In the genomic region with DNA sequence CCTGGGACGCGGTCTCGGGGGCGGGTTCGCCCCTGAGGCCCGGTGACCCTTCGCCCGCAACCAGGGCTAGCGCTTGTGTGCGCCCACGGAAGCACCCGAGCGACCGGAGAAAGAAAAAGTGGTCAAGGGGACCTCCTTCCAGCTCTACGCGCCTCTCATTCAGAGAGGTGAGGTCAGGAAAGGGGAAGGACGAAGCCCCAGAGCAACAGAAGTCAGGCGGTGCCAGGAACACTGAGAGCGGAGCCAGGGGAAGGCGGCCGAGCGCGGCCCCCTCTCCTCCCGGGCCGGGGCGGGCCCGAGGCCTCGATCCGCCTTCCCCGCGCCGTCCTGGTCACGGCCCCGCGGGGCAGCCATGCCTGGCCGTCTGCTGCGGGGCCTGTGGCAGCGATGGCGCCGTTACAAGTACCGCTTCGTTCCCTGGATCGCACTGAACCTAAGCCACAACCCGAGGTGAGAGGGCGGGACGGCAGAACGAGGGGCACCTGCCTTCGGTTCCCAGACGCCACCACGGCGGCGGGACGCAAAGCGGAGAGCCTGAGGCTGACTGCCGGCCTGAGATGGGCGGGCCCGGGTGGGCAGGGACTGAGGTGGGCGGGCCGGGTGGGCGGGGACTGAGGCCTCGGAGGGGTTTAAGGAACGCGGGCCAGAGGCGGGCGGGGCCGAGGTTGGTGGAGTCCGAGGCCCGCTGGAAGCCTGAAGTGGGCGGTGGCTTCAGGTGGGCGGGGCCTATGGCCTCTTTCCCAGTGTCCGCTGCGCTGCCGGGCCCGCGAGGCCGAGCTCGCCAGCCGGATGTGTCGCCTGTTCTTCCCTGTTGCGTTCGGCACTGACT, we compare ENCODE assay signal across 1 cellular context.
TF ChIP-seq lines count a peak whose summit lies in the region.

A gene with protein sequence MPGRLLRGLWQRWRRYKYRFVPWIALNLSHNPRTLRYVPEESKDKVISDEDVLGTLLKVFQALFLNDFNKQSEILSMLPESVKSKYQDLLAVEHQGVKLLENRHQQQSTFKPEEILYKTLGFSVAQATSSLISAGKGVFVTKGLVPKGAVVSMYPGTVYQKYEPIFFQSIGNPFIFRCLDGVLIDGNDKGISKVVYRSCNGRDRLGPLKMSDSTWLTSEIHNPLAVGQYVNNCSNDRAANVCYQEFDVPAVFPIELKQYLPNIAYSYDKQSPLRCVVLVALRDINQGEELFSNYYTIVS (plus strand): TSS at position 303 of the 829 bp plus-strand sequence. CDS start 50 bp downstream, at position 353.

TF ChIP-seq in HepG2, 621 proteins besides CTCF, POLR2A, EP300 and RAD21 (continued from another document and continues in another):
- TF ChIP-seq, protein P1, sequence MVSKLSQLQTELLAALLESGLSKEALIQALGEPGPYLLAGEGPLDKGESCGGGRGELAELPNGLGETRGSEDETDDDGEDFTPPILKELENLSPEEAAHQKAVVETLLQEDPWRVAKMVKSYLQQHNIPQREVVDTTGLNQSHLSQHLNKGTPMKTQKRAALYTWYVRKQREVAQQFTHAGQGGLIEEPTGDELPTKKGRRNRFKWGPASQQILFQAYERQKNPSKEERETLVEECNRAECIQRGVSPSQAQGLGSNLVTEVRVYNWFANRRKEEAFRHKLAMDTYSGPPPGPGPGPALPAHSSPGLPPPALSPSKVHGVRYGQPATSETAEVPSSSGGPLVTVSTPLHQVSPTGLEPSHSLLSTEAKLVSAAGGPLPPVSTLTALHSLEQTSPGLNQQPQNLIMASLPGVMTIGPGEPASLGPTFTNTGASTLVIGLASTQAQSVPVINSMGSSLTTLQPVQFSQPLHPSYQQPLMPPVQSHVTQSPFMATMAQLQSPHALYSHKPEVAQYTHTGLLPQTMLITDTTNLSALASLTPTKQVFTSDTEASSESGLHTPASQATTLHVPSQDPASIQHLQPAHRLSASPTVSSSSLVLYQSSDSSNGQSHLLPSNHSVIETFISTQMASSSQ (IDR thresholded peaks at IDR 0.05; ENCODE audit: low read depth), result 0 out of 2 replicates have a peak, but pooled peaks have one; percentile 4
- TF ChIP-seq, protein P1 (CRISPR knock-in tag; IDR thresholded peaks at IDR 0.05; ENCODE audit: borderline replicate concordance), result peak; percentile 45; the same call in 1 of the 2 replicates
- TF ChIP-seq YY1 (IDR thresholded peaks at IDR 0.05; ENCODE audit: insufficient read depth, insufficient replicate concordance, low read depth, low read length), result peak; percentile 84
- TF ChIP-seq, protein P2, sequence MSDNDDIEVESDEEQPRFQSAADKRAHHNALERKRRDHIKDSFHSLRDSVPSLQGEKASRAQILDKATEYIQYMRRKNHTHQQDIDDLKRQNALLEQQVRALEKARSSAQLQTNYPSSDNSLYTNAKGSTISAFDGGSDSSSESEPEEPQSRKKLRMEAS (IDR thresholded peaks at IDR 0.05), result peak; percentile 89
- TF ChIP-seq, protein P3, sequence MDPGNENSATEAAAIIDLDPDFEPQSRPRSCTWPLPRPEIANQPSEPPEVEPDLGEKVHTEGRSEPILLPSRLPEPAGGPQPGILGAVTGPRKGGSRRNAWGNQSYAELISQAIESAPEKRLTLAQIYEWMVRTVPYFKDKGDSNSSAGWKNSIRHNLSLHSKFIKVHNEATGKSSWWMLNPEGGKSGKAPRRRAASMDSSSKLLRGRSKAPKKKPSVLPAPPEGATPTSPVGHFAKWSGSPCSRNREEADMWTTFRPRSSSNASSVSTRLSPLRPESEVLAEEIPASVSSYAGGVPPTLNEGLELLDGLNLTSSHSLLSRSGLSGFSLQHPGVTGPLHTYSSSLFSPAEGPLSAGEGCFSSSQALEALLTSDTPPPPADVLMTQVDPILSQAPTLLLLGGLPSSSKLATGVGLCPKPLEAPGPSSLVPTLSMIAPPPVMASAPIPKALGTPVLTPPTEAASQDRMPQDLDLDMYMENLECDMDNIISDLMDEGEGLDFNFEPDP (CRISPR knock-in tag; conservative IDR thresholded peaks at IDR 0.05), result no peak
- peak; percentile 79; the same call in 1 of the 2 replicates for TF ChIP-seq SIN3A (IDR thresholded peaks at IDR 0.05; ENCODE audit: borderline replicate concordance, low read depth, low read length)
- TF ChIP-seq, protein P4, sequence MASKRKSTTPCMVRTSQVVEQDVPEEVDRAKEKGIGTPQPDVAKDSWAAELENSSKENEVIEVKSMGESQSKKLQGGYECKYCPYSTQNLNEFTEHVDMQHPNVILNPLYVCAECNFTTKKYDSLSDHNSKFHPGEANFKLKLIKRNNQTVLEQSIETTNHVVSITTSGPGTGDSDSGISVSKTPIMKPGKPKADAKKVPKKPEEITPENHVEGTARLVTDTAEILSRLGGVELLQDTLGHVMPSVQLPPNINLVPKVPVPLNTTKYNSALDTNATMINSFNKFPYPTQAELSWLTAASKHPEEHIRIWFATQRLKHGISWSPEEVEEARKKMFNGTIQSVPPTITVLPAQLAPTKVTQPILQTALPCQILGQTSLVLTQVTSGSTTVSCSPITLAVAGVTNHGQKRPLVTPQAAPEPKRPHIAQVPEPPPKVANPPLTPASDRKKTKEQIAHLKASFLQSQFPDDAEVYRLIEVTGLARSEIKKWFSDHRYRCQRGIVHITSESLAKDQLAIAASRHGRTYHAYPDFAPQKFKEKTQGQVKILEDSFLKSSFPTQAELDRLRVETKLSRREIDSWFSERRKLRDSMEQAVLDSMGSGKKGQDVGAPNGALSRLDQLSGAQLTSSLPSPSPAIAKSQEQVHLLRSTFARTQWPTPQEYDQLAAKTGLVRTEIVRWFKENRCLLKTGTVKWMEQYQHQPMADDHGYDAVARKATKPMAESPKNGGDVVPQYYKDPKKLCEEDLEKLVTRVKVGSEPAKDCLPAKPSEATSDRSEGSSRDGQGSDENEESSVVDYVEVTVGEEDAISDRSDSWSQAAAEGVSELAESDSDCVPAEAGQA (IDR thresholded peaks at IDR 0.05; ENCODE audit: low read depth), result no peak
- TF ChIP-seq, protein P4 (CRISPR knock-in tag; IDR thresholded peaks at IDR 0.05; ENCODE audit: borderline replicate concordance), result no peak
- TF ChIP-seq AKAP8 (CRISPR knock-in tag; IDR thresholded peaks at IDR 0.05), result no peak
- TF ChIP-seq DNMT3B (CRISPR knock-in tag; conservative IDR thresholded peaks at IDR 0.05), result 0 out of 2 replicates have a peak, but pooled peaks have one; percentile 63
- no peak for TF ChIP-seq ZNF136 (CRISPR knock-in tag; IDR thresholded peaks at IDR 0.05; ENCODE audit: low read depth)
- TF ChIP-seq, protein P5, sequence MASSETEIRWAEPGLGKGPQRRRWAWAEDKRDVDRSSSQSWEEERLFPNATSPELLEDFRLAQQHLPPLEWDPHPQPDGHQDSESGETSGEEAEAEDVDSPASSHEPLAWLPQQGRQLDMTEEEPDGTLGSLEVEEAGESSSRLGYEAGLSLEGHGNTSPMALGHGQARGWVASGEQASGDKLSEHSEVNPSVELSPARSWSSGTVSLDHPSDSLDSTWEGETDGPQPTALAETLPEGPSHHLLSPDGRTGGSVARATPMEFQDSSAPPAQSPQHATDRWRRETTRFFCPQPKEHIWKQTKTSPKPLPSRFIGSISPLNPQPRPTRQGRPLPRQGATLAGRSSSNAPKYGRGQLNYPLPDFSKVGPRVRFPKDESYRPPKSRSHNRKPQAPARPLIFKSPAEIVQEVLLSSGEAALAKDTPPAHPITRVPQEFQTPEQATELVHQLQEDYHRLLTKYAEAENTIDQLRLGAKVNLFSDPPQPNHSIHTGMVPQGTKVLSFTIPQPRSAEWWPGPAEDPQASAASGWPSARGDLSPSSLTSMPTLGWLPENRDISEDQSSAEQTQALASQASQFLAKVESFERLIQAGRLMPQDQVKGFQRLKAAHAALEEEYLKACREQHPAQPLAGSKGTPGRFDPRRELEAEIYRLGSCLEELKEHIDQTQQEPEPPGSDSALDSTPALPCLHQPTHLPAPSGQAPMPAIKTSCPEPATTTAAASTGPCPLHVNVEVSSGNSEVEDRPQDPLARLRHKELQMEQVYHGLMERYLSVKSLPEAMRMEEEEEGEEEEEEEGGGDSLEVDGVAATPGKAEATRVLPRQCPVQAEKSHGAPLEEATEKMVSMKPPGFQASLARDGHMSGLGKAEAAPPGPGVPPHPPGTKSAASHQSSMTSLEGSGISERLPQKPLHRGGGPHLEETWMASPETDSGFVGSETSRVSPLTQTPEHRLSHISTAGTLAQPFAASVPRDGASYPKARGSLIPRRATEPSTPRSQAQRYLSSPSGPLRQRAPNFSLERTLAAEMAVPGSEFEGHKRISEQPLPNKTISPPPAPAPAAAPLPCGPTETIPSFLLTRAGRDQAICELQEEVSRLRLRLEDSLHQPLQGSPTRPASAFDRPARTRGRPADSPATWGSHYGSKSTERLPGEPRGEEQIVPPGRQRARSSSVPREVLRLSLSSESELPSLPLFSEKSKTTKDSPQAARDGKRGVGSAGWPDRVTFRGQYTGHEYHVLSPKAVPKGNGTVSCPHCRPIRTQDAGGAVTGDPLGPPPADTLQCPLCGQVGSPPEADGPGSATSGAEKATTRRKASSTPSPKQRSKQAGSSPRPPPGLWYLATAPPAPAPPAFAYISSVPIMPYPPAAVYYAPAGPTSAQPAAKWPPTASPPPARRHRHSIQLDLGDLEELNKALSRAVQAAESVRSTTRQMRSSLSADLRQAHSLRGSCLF (CRISPR knock-in tag; IDR thresholded peaks at IDR 0.05; ENCODE audit: borderline replicate concordance), result no peak
- TF ChIP-seq GABPB1 (CRISPR knock-in tag; IDR thresholded peaks at IDR 0.05), result peak; percentile 84
- TF ChIP-seq ZBTB8A (CRISPR knock-in tag; IDR thresholded peaks at IDR 0.05; ENCODE audit: borderline replicate concordance, low read depth), result no peak
- TF ChIP-seq, protein P6, sequence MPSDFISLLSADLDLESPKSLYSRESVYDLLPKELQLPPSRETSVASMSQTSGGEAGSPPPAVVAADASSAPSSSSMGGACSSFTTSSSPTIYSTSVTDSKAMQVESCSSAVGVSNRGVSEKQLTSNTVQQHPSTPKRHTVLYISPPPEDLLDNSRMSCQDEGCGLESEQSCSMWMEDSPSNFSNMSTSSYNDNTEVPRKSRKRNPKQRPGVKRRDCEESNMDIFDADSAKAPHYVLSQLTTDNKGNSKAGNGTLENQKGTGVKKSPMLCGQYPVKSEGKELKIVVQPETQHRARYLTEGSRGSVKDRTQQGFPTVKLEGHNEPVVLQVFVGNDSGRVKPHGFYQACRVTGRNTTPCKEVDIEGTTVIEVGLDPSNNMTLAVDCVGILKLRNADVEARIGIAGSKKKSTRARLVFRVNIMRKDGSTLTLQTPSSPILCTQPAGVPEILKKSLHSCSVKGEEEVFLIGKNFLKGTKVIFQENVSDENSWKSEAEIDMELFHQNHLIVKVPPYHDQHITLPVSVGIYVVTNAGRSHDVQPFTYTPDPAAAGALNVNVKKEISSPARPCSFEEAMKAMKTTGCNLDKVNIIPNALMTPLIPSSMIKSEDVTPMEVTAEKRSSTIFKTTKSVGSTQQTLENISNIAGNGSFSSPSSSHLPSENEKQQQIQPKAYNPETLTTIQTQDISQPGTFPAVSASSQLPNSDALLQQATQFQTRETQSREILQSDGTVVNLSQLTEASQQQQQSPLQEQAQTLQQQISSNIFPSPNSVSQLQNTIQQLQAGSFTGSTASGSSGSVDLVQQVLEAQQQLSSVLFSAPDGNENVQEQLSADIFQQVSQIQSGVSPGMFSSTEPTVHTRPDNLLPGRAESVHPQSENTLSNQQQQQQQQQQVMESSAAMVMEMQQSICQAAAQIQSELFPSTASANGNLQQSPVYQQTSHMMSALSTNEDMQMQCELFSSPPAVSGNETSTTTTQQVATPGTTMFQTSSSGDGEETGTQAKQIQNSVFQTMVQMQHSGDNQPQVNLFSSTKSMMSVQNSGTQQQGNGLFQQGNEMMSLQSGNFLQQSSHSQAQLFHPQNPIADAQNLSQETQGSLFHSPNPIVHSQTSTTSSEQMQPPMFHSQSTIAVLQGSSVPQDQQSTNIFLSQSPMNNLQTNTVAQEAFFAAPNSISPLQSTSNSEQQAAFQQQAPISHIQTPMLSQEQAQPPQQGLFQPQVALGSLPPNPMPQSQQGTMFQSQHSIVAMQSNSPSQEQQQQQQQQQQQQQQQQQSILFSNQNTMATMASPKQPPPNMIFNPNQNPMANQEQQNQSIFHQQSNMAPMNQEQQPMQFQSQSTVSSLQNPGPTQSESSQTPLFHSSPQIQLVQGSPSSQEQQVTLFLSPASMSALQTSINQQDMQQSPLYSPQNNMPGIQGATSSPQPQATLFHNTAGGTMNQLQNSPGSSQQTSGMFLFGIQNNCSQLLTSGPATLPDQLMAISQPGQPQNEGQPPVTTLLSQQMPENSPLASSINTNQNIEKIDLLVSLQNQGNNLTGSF (CRISPR knock-in tag; IDR thresholded peaks at IDR 0.05), result no peak
- TF ChIP-seq SIN3B (IDR thresholded peaks at IDR 0.05; ENCODE audit: low read length), result no peak
- no peak for TF ChIP-seq TCF7L2 (IDR thresholded peaks at IDR 0.05; ENCODE audit: low read depth, low read length)
- no peak for TF ChIP-seq ZNF619 (CRISPR knock-in tag; IDR thresholded peaks at IDR 0.05)
- peak; percentile 67 for TF ChIP-seq ZMYM4 (CRISPR knock-in tag; IDR thresholded peaks at IDR 0.05)
- TF ChIP-seq, protein P7, sequence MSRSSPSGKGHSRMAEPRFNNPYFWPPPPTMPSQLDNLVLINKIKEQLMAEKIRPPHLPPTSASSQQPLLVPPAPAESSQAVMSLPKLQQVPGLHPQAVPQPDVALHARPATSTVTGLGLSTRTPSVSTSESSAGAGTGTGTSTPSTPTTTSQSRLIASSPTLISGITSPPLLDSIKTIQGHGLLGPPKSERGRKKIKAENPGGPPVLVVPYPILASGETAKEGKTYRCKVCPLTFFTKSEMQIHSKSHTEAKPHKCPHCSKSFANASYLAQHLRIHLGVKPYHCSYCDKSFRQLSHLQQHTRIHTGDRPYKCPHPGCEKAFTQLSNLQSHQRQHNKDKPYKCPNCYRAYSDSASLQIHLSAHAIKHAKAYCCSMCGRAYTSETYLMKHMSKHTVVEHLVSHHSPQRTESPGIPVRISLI (CRISPR knock-in tag; IDR thresholded peaks at IDR 0.05; ENCODE audit: borderline replicate concordance), result peak; percentile 39; the same call in 1 of the 2 replicates
